Comparison of ENCODE assay signal across 8 cellular contexts in genomic region chr20:47487175-47487917, GRCh38. TPM values are rescaled to one million over a fixed set of nuclear protein-coding genes. Genes with fewer than 3 reads are reported as not detected.
A peak's percentile ranks its signal among the peaks of the same experiment; 100 is the strongest.
DNase-seq lines count a peak whose midpoint lies in the region; ATAC-seq and TF ChIP-seq lines count a peak whose summit lies in the region.

No MANE protein-coding gene starts in this region.

- no peak overlapping the region for H3K27ac ChIP-seq in WERI-Rb-1

- H3K27ac Mint-ChIP-seq in activated naive CD4-positive, alpha-beta T cell treated with anti-CD3 and anti-CD28 coated beads, Interleukin-2, amount 50 U/mL, for 24 hours: peak overlapping the region; percentile 97
- H3K27ac Mint-ChIP-seq in progenitor cell of endocrine pancreas: peak overlapping the region; percentile 73

- H3K27me3 Mint-ChIP-seq in activated naive CD4-positive, alpha-beta T cell treated with anti-CD3 and anti-CD28 coated beads, Interleukin-2, amount 50 U/mL, for 24 hours: no peaks in the 10 kb centered on the region
- no peaks in the 10 kb centered on the region for H3K27me3 Mint-ChIP-seq in progenitor cell of endocrine pancreas

- H3K4me1 Mint-ChIP-seq in activated naive CD4-positive, alpha-beta T cell treated with anti-CD3 and anti-CD28 coated beads, Interleukin-2, amount 50 U/mL, for 24 hours: peaks cover 49% of the 10 kb centered on the region
- peaks cover 7% of the 10 kb centered on the region for H3K4me1 Mint-ChIP-seq in progenitor cell of endocrine pancreas (ENCODE audit: low read depth)

- H3K4me3 ChIP-seq in WERI-Rb-1 (ENCODE audit: low read depth, low read length): no peak overlapping the region

- no peaks in the 10 kb centered on the region for H3K9me3 Mint-ChIP-seq in activated naive CD4-positive, alpha-beta T cell treated with anti-CD3 and anti-CD28 coated beads, Interleukin-2, amount 50 U/mL, for 24 hours
- no peaks in the 10 kb centered on the region for H3K9me3 Mint-ChIP-seq in progenitor cell of endocrine pancreas (ENCODE audit: low read depth)

- H3K36me3 Mint-ChIP-seq in activated naive CD4-positive, alpha-beta T cell treated with anti-CD3 and anti-CD28 coated beads, Interleukin-2, amount 50 U/mL, for 24 hours: no peaks in the 10 kb centered on the region
- H3K36me3 Mint-ChIP-seq in progenitor cell of endocrine pancreas (ENCODE audit: insufficient read depth): no peaks in the 10 kb centered on the region

- H3K9me3 ChIP-seq in WERI-Rb-1 (ENCODE audit: severe bottlenecking): no peaks in the 10 kb centered on the region

- no peaks in the 10 kb centered on the region for H3K36me3 ChIP-seq in WERI-Rb-1

- H3K4me3 Mint-ChIP-seq in activated naive CD4-positive, alpha-beta T cell treated with anti-CD3 and anti-CD28 coated beads, Interleukin-2, amount 50 U/mL, for 24 hours: peak overlapping the region; percentile 71
- no peak overlapping the region for H3K4me3 Mint-ChIP-seq in progenitor cell of endocrine pancreas (ENCODE audit: low read depth)

- no peaks in the 10 kb centered on the region for H3K27me3 ChIP-seq in WERI-Rb-1 (ENCODE audit: insufficient read depth, low read depth, severe bottlenecking)

- ATAC-seq in GM18519 (IDR thresholded peaks at IDR 0.05; ENCODE audit: low FRiP score, unreplicated experiment) (peak; percentile 59), HG02840 (IDR thresholded peaks at IDR 0.05; ENCODE audit: low FRiP score, unreplicated experiment) (peak; percentile 66)

- DNase-seq in OCI-M2 (lab: John Stamatoyannopoulos, UW; ENCODE audit: unreplicated experiment): peak; percentile 37
- DNase-seq in progenitor cell of endocrine pancreas (ENCODE audit: low spot score, unreplicated experiment): no peak
- DNase-seq in AML-193 (lab: John Stamatoyannopoulos, UW): no peak
- no peak for DNase-seq in EL
- DNase-seq in WERI-Rb-1: no peak

- TF ChIP-seq CTCF in progenitor cell of endocrine pancreas (IDR thresholded peaks at IDR 0.05; ENCODE audit: unreplicated experiment) (no peak), WERI-Rb-1 (IDR thresholded peaks at IDR 0.05; ENCODE audit: low read depth, low read length) (no peak)

RNA-seq across cellular contexts. Expression of gene NCOA3, which starts 14.3 kb away (rescaled TPM):
- total RNA-seq in progenitor cell of endocrine pancreas: 37.7 and 42.8 TPM in 2 replicates
